In the genomic region with DNA sequence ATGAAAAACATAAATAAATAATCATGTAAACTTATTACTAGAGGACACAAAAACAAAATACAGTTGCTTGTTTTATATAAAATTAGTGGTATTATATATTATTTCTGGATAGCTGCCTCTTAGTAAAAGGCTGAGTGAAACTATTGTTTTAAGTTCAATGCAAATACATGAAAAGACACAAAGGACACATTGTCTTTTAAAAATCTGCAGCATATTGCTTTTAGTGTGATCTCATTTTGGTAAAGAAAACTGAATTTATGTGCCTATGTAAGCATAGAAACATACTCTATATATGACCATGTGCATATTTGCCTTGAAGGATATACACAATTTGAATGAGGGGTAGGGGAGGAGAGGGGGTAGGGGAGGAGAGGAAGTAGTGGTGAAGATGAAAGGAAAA, we compare ENCODE assay signal across 32 cellular contexts. TPM values are rescaled to one million over a fixed set of nuclear protein-coding genes. Genes with fewer than 3 reads are reported as not detected.
"Had no signal": no experiment of that assay in that cellular context is flagged by ENCODE, and none has a peak within 500 bp of the region (broad histone marks: within the 10 kb centered on the region; RNA-seq: fewer than 3 reads in every experiment).

No MANE protein-coding gene starts in this region.

- H3K9me3 ChIP-seq: ascending aorta had no signal

- FAIRE-seq: bronchial epithelial cell, TTC549 had no signal

- DNase-seq: activated B cell treated with CpG ODN at 0.5 μM for 24 hours; activated CD4-positive, alpha-beta memory T cell treated with anti-CD3 and anti-CD28 coated beads for 36 hours; activated CD4-positive, alpha-beta T cell treated with anti-CD3 and anti-CD28 coated beads for 4 hours; activated CD4-positive, alpha-beta T cell treated with anti-CD3 and anti-CD28 coated beads, Interleukin-2, amount 10 ng/mL, durations not matched to agents 24 days and 14 days; activated CD4-positive, alpha-beta T cell treated with anti-CD3 and anti-CD28 coated beads, Interleukin-2, amount 50 U/mL, for 1 hour; activated CD4-positive, alpha-beta T cell treated with anti-CD3 and anti-CD28 coated beads, Interleukin-2, amount 50 U/mL, for 4 hours; activated CD4-positive, CD25-positive, alpha-beta regulatory T cell treated with anti-CD3 and anti-CD28 coated beads, Interleukin-2, amount 50 U/mL, for 72 hours; activated CD8-positive, alpha-beta memory T cell treated with anti-CD3 and anti-CD28 coated beads, Interleukin-2, amount 50 U/mL, for 4 hours; activated CD8-positive, alpha-beta T cell treated with anti-CD3 and anti-CD28 coated beads for 36 hours; activated effector memory CD4-positive, alpha-beta T cell treated with anti-CD3 and anti-CD28 coated beads, Interleukin-2, amount 50 U/mL, for 16 hours; activated gamma-delta T cell treated with Interleukin-2 at 50 U/mL for 16 hours; activated naive CD4-positive, alpha-beta T cell treated with anti-CD3 and anti-CD28 coated beads, Interleukin-2, amount 10 ng/mL, durations not matched to agents 7 days and 5 days; activated naive CD4-positive, alpha-beta T cell treated with Interleukin-2 at 50 U/mL for 16 hours; activated naive CD8-positive, alpha-beta T cell treated with anti-CD3 and anti-CD28 coated beads, Interleukin-2, amount 10 ng/mL, durations not matched to agents 7 days and 5 days; activated naive CD8-positive, alpha-beta T cell treated with anti-CD3 and anti-CD28 coated beads, Interleukin-2, amount 50 U/mL, for 24 hours; activated T-cell treated with anti-CD3 and anti-CD28 coated beads for 4 hours; activated T-cell treated with anti-CD3 and anti-CD28 coated beads, Interleukin-2, amount 50 U/mL, for 1 hour; activated T-cell treated with anti-CD3 and anti-CD28 coated beads, Interleukin-2, amount 50 U/mL, for 4 hours; activated T-cell treated with anti-CD3 and anti-CD28 coated beads, Interleukin-2, amount 50 U/mL, for 72 hours; amygdala; anterior cingulate cortex; caudate nucleus; cerebellar nuclear complex; T-helper 1 cell; T-helper 2 cell; T-helper 9 cell had no signal

- H3K27ac ChIP-seq: ascending aorta, cardiac muscle cell, VCaP had no signal

- H3K36me3 ChIP-seq: ascending aorta, cardiac muscle cell had no signal

- ATAC-seq: activated CD8-positive, alpha-beta T cell treated with anti-CD3 and anti-CD28 coated beads for 36 hours; activated naive CD8-positive, alpha-beta T cell treated with anti-CD3 and anti-CD28 coated beads, Interleukin-2, amount 50 U/mL, for 24 hours; activated T-cell treated with anti-CD3 and anti-CD28 coated beads, Interleukin-2, amount 50 U/mL, for 4 hours; activated T-cell treated with anti-CD3 and anti-CD28 coated beads, Interleukin-2, amount 50 U/mL, for 72 hours; activated T-helper 17 cell treated with anti-CD3 and anti-CD28 coated beads, Interleukin-2, amount 50 U/mL, for 72 hours had no signal

- H3K4me1 ChIP-seq: ascending aorta had no signal

- H3K27me3 ChIP-seq: ascending aorta, cardiac muscle cell had no signal

- H3K4me3 ChIP-seq: ascending aorta, cardiac muscle cell had no signal

RNA-seq across cellular contexts. Expression of a gene that starts 5.9 kb away (rescaled TPM):
- total RNA-seq: cardiac muscle cell had no signal
- polyA plus RNA-seq: cardiac muscle cell had no signal
